ENCODE assay signal across 13 cellular contexts in genomic region chr14:22796087-22796707, GRCh38. TPM values are rescaled to one million over a fixed set of nuclear protein-coding genes. Genes with fewer than 3 reads are reported as not detected.
DNase-seq lines count a peak whose midpoint lies in the region; ATAC-seq and TF ChIP-seq lines count a peak whose summit lies in the region.
"Had no signal": no experiment of that assay in that cellular context is flagged by ENCODE, and none has a peak within 500 bp of the region (broad histone marks: within the 10 kb centered on the region; RNA-seq: fewer than 3 reads in every experiment).

No MANE protein-coding gene starts in this region.

- no peaks in the 10 kb centered on the region for H3K79me2 ChIP-seq in KMS-11 (ENCODE audit: insufficient read depth, low read depth)

- peaks cover 23% of the 10 kb centered on the region for H3K4me1 ChIP-seq in KMS-11 (ENCODE audit: low read depth, poor library complexity, severe bottlenecking)
- H3K4me1 ChIP-seq: sigmoid colon had no signal

- H2AFZ ChIP-seq in KMS-11 (ENCODE audit: low read depth) = no peak overlapping the region

- no peak overlapping the region for H3K4me3 Mint-ChIP-seq in progenitor cell of endocrine pancreas (ENCODE audit: low read depth)
- no peak overlapping the region for H3K4me3 Mint-ChIP-seq in activated naive CD8-positive, alpha-beta T cell treated with anti-CD3 and anti-CD28 coated beads, Interleukin-2, amount 50 U/mL, for 24 hours
- H3K4me3 Mint-ChIP-seq: CD4-positive, alpha-beta memory T cell had no signal

- DNase-seq in progenitor cell of endocrine pancreas (ENCODE audit: low spot score, unreplicated experiment) (no peak), erythroblast (lab: John Stamatoyannopoulos, UW) (no peak), T-helper 9 cell (no peak)
- DNase-seq in activated naive CD8-positive, alpha-beta T cell treated with anti-CD3 and anti-CD28 coated beads, Interleukin-2, amount 50 U/mL, for 24 hours = no peak
- DNase-seq: activated CD8-positive, alpha-beta memory T cell treated with anti-CD3 and anti-CD28 coated beads, Interleukin-2, amount 50 U/mL, for 48 hours; CD4-positive, alpha-beta memory T cell; NCI-H1105; NCI-H446 treated with DMSO at 0.1 percent for 48 hours; sigmoid colon had no signal

- ATAC-seq in GM19023 (IDR thresholded peaks at IDR 0.05; ENCODE audit: unreplicated experiment) (peak; percentile 60), HG02678 (IDR thresholded peaks at IDR 0.05; ENCODE audit: unreplicated experiment) (peak; percentile 65), GM21717 (IDR thresholded peaks at IDR 0.05; ENCODE audit: unreplicated experiment) (no peak)
- no peak for ATAC-seq in activated naive CD8-positive, alpha-beta T cell treated with anti-CD3 and anti-CD28 coated beads, Interleukin-2, amount 50 U/mL, for 24 hours

- H3K27me3 Mint-ChIP-seq in progenitor cell of endocrine pancreas = no peaks in the 10 kb centered on the region
- H3K27me3 Mint-ChIP-seq in activated naive CD8-positive, alpha-beta T cell treated with anti-CD3 and anti-CD28 coated beads, Interleukin-2, amount 50 U/mL, for 24 hours = peaks cover 9% of the 10 kb centered on the region

- no peaks in the 10 kb centered on the region for H3K27me3 ChIP-seq in KMS-11 (ENCODE audit: insufficient read depth, low read depth)
- H3K27me3 ChIP-seq: sigmoid colon had no signal

- H3K27ac ChIP-seq in KMS-11 = peak overlapping the region; percentile 41
- H3K27ac ChIP-seq: sigmoid colon had no signal

- no peak overlapping the region; the same call in 1 of the 2 replicates for H3K9ac ChIP-seq in KMS-11

- peaks cover 2% of the 10 kb centered on the region for H3K4me1 Mint-ChIP-seq in progenitor cell of endocrine pancreas (ENCODE audit: low read depth)
- peaks cover 6% of the 10 kb centered on the region for H3K4me1 Mint-ChIP-seq in activated naive CD8-positive, alpha-beta T cell treated with anti-CD3 and anti-CD28 coated beads, Interleukin-2, amount 50 U/mL, for 24 hours
- H3K4me1 Mint-ChIP-seq: CD4-positive, alpha-beta memory T cell had no signal

- no peaks in the 10 kb centered on the region for H3K36me3 Mint-ChIP-seq in progenitor cell of endocrine pancreas (ENCODE audit: insufficient read depth)
- H3K36me3 Mint-ChIP-seq in activated naive CD8-positive, alpha-beta T cell treated with anti-CD3 and anti-CD28 coated beads, Interleukin-2, amount 50 U/mL, for 24 hours (ENCODE audit: low read depth) = no peaks in the 10 kb centered on the region
- H3K36me3 Mint-ChIP-seq: CD4-positive, alpha-beta memory T cell had no signal

- TF ChIP-seq CTCF in KMS-11 (conservative IDR thresholded peaks at IDR 0.05; ENCODE audit: low read depth, low read length) (no peak), progenitor cell of endocrine pancreas (IDR thresholded peaks at IDR 0.05; ENCODE audit: unreplicated experiment) (no peak)

- H3K9me3 Mint-ChIP-seq in progenitor cell of endocrine pancreas (ENCODE audit: low read depth) = no peaks in the 10 kb centered on the region
- H3K9me3 Mint-ChIP-seq in activated naive CD8-positive, alpha-beta T cell treated with anti-CD3 and anti-CD28 coated beads, Interleukin-2, amount 50 U/mL, for 24 hours = no peaks in the 10 kb centered on the region

- peak overlapping the region; percentile 63; the same call in 1 of the 2 replicates for H3K4me2 ChIP-seq in KMS-11

- H3K36me3 ChIP-seq in KMS-11 (ENCODE audit: insufficient read depth) = no peaks in the 10 kb centered on the region
- H3K36me3 ChIP-seq: sigmoid colon had no signal

- H3K4me3 ChIP-seq in KMS-11 (IDR thresholded peaks at IDR 0.05; ENCODE audit: insufficient read depth, low read depth, low read length) = no peak overlapping the region
- H3K4me3 ChIP-seq: sigmoid colon had no signal

- no peaks in the 10 kb centered on the region for H4K20me1 ChIP-seq in KMS-11 (ENCODE audit: insufficient read depth)

- no peak for TF ChIP-seq POLR2A in erythroblast (IDR thresholded peaks at IDR 0.05; ENCODE audit: low read length)

- peak overlapping the region; percentile 22 for H3K27ac Mint-ChIP-seq in progenitor cell of endocrine pancreas
- H3K27ac Mint-ChIP-seq in activated naive CD8-positive, alpha-beta T cell treated with anti-CD3 and anti-CD28 coated beads, Interleukin-2, amount 50 U/mL, for 24 hours = no peak overlapping the region
- H3K27ac Mint-ChIP-seq: CD4-positive, alpha-beta memory T cell had no signal

RNA-seq across cellular contexts. Expression of gene SLC7A7, which starts 19.0 kb away (rescaled TPM):
- total RNA-seq in progenitor cell of endocrine pancreas = 6.7 and 7.7 TPM in 2 replicates

RNA-seq across cellular contexts. Expression of gene OXA1L, which starts 29.7 kb away (rescaled TPM):
- 114 and 122 TPM in 2 replicates for total RNA-seq in progenitor cell of endocrine pancreas

RNA-seq across cellular contexts. Expression of gene MRPL52, which starts 33.5 kb away (rescaled TPM):
- total RNA-seq in progenitor cell of endocrine pancreas = 113 and 121 TPM in 2 replicates

RNA-seq across cellular contexts. Expression of gene MMP14, which starts 40.2 kb away (rescaled TPM):
- 198 and 209 TPM in 2 replicates for total RNA-seq in progenitor cell of endocrine pancreas

Comparison
In these comparisons a context has a peak if more than half of its experiments do, and no peak if none do; other contexts are left out.
1. ATAC-seq: peak in GM19023 (single experiment) and HG02678 (single experiment); none in GM21717 (single experiment) and activated naive CD8-positive, alpha-beta T cell treated with anti-CD3 and anti-CD28 coated beads, Interleukin-2, amount 50 U/mL, for 24 hours (single experiment).